19 cellular contexts compared by ENCODE assay signal in the genomic region with DNA sequence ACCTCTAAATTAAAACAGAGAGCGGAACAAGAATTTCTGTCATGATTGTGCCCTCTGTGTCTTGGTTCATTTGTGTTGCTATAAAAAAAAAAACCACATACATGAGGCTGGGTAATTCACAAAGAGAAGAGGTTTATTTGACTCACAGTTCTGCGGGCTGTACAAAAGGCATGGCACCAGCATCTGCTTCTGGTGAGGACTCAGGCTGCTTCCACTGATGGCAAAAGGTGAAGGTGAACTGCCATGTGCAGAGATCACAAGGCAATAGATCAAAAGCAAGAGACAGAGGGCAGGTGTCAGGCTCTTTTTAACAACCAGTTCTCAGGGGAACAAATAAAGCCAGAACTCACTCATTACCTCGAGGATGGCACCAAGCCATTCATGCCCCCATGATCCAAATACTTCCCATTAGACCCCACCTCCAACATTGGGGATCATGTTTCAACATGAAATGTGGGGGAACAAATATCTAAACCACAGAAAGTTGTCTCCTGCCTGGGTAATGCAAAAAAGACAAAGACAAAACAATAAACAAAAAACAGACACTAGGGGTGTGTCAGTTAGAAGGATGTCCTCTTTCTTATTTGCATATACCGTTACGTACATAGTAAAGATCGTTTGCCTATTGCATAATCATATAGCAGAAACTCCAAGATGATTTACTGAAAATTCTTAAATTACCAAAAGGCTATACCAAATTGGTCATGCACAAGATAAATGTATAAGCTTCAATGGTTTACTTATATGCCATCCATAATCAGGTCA. TPM values are rescaled to one million over a fixed set of nuclear protein-coding genes. Genes with fewer than 3 reads are reported as not detected.
A peak's percentile ranks its signal among the peaks of the same experiment; 100 is the strongest.
DNase-seq lines count a peak whose midpoint lies in the region; ATAC-seq, FAIRE-seq and TF ChIP-seq lines count a peak whose summit lies in the region.
"Had no signal": no experiment of that assay in that cellular context is flagged by ENCODE, and none has a peak within 500 bp of the region (broad histone marks: within the 10 kb centered on the region; RNA-seq: fewer than 3 reads in every experiment).

No MANE protein-coding gene starts in this region.

- FAIRE-seq in GM18507 (lab: Jason Lieb, UNC), result peak; percentile 70

- H3K27ac ChIP-seq in esophagus muscularis mucosa (replicated peaks in 1 of 4), result no peak overlapping the region
- H3K27ac ChIP-seq in effector memory CD4-positive, alpha-beta T cell (ENCODE audit: insufficient read depth, low read length, poor library complexity, severe bottlenecking), result no peak overlapping the region
- H3K27ac ChIP-seq: KMS-11, left lung, ovary, upper lobe of right lung, WERI-Rb-1 had no signal

- TF ChIP-seq POLR2A in esophagus muscularis mucosa (IDR thresholded peaks at IDR 0.05; ENCODE audit: low read depth), result no peak

- intact Hi-C loops in esophagus muscularis mucosa (cut with DNase I), result no loop called here

- DNase-seq in NCI-H748 (lab: John Stamatoyannopoulos, UW; ENCODE audit: unreplicated experiment), result peak; percentile 27
- DNase-seq in NCI-H748 treated with DMSO at 0.1 percent for 48 hours (lab: John Stamatoyannopoulos, UW), result no peak
- DNase-seq in GM18507 (ENCODE audit: extremely low spot score, insufficient read length, low read depth), result no peak
- DNase-seq in SHP77 treated with DMSO at 0.1 percent for 48 hours (lab: John Stamatoyannopoulos, UW), result peak; percentile 15
- DNase-seq in esophagus muscularis mucosa (ENCODE audit: extremely low spot score), result peak; percentile 31
- DNase-seq in effector memory CD4-positive, alpha-beta T cell, result no peak
- DNase-seq: amygdala; foreskin fibroblast; left lung; NCI-H1694 treated with DMSO at 0.1 percent for 48 hours; NCI-H524 treated with DMSO at 0.1 percent for 48 hours; ovary; RPMI8226; stimulated activated naive CD4-positive, alpha-beta T cell; upper lobe of right lung; WERI-Rb-1 had no signal

- TF ChIP-seq EP300 in esophagus muscularis mucosa (IDR thresholded peaks at IDR 0.05), result no peak

- H3K9me3 ChIP-seq in esophagus muscularis mucosa, result no peaks in the 10 kb centered on the region
- H3K9me3 ChIP-seq in effector memory CD4-positive, alpha-beta T cell (ENCODE audit: control insufficient read depth, low read length), result no peaks in the 10 kb centered on the region
- H3K9me3 ChIP-seq: left lung, ovary, upper lobe of right lung had no signal

- ATAC-seq in GM18498 (IDR thresholded peaks at IDR 0.05; ENCODE audit: unreplicated experiment) (no peak), HG03025 (IDR thresholded peaks at IDR 0.05; ENCODE audit: low FRiP score, unreplicated experiment) (no peak)
- ATAC-seq: left lung, upper lobe of right lung had no signal

- no peak for TF ChIP-seq CTCF in esophagus muscularis mucosa (IDR thresholded peaks at IDR 0.05)

- H3K36me3 ChIP-seq in esophagus muscularis mucosa, result peaks cover 0 to 26% (median 19%) of the 10 kb centered on the region in 4 donors
- H3K36me3 ChIP-seq in effector memory CD4-positive, alpha-beta T cell (ENCODE audit: control insufficient read depth, insufficient read depth, low read length), result peaks cover 24% of the 10 kb centered on the region
- H3K36me3 ChIP-seq: ovary, WERI-Rb-1 had no signal

- H3K4me3 ChIP-seq in esophagus muscularis mucosa, result no peak overlapping the region
- no peak overlapping the region for H3K4me3 ChIP-seq in effector memory CD4-positive, alpha-beta T cell (ENCODE audit: insufficient read depth, low read depth, low read length, poor library complexity, severe bottlenecking)
- H3K4me3 ChIP-seq: left lung, ovary, upper lobe of right lung had no signal

- no peaks in the 10 kb centered on the region for H3K27me3 ChIP-seq in esophagus muscularis mucosa
- no peaks in the 10 kb centered on the region for H3K27me3 ChIP-seq in effector memory CD4-positive, alpha-beta T cell (replicated peaks; ENCODE audit: control insufficient read depth, insufficient read depth, low read length, poor library complexity, severe bottlenecking)
- H3K27me3 ChIP-seq: left lung, ovary, upper lobe of right lung had no signal

- 68% methylated on average over 6 of the region's 6 CpGs for WGBS in esophagus muscularis mucosa

- no peaks in the 10 kb centered on the region for H3K4me1 ChIP-seq in esophagus muscularis mucosa
- no peaks in the 10 kb centered on the region for H3K4me1 ChIP-seq in effector memory CD4-positive, alpha-beta T cell (ENCODE audit: control insufficient read depth, insufficient read depth, low read length, poor library complexity, severe bottlenecking)
- H3K4me1 ChIP-seq: upper lobe of right lung had no signal

RNA-seq across cellular contexts. Expression of gene SERPINB9, which starts 17.0 kb away (rescaled TPM):
- total RNA-seq in esophagus muscularis mucosa, result 10 to 100 TPM in 1 of 4 donors, 1 to 10 TPM in 3; 5.4 to 17.7 (median 6.2) TPM

RNA-seq across cellular contexts. Expression of gene SERPINB1, which starts 44.5 kb away (rescaled TPM):
- 100 to 1,000 TPM in 1 of 4 donors, 10 to 100 TPM in 3; 23.3 to 123 (median 29.9) TPM for total RNA-seq in esophagus muscularis mucosa

Comparison
In these comparisons a context has a peak if more than half of its experiments do, and no peak if none do; other contexts are left out.
1. DNase-seq: peak in NCI-H748 (single experiment), SHP77 treated with DMSO at 0.1 percent for 48 hours (single experiment) and esophagus muscularis mucosa (single experiment); none in NCI-H748 treated with DMSO at 0.1 percent for 48 hours (single experiment), GM18507 (single experiment) and effector memory CD4-positive, alpha-beta T cell (0 of 3).